16 cellular contexts compared by ENCODE assay signal in genomic region chr6:47492355-47492754, GRCh38. TPM values are rescaled to one million over a fixed set of nuclear protein-coding genes. Genes with fewer than 3 reads are reported as not detected.
DNase-seq lines count a peak whose midpoint lies in the region; ATAC-seq and TF ChIP-seq lines count a peak whose summit lies in the region.
"Had no signal": no experiment of that assay in that cellular context is flagged by ENCODE, and none has a peak within 500 bp of the region (broad histone marks: within the 10 kb centered on the region; RNA-seq: fewer than 3 reads in every experiment).

No MANE protein-coding gene starts in this region.

- no peak overlapping the region for H2BK120ac ChIP-seq in mesendoderm (ENCODE audit: low read depth, low read length)

- POLR2A ChIA-PET in HEK293 (lab: Yijun Ruan, JAX) = interaction anchor here (1.1 kb wide), 1 partner anchor 15 kb away, joined by 7 read pairs; the partner anchor contains the start of gene CD2AP

- no peak overlapping the region for H3K27ac ChIP-seq in HEK293 (ENCODE audit: extremely low read depth, low read depth, low read length)
- no peak overlapping the region for H3K27ac ChIP-seq in mesendoderm (ENCODE audit: low read depth, low read length)

- no peak overlapping the region for H3K4me3 Mint-ChIP-seq in Calu3 (ENCODE audit: low read depth, unreplicated experiment)

- H3K36me3 Mint-ChIP-seq in Calu3 (ENCODE audit: insufficient read depth, unreplicated experiment) = peaks cover 16% of the 10 kb centered on the region

- H3K4me1 Mint-ChIP-seq in Calu3 (ENCODE audit: low read depth, unreplicated experiment) = peaks cover 69% of the 10 kb centered on the region

- intact Hi-C loops in Calu3 (cut with micrococcal nuclease; ENCODE audit: unreplicated experiment) (loop anchor here (5.0 kb wide), 2 partner anchors 35 to 185 kb away; partner anchors contain the start of gene TNFRSF21), left colon (cut with DNase I, micrococcal nuclease) (no loop called here)

- CTCF ChIA-PET in Calu3 (lab: Charles Lee) (interaction anchor here (0.6 kb wide), 1 partner anchor 15 kb away, joined by 3 read pairs; the partner anchor contains the start of gene CD2AP), HEK293 (lab: Yijun Ruan, JAX) (interaction anchor here (0.6 to 1.2 kb wide), 4 partner anchors 9 to 125 kb away, joined by 3 to 4 read pairs (median 4); partner anchors contain the start of gene CD2AP)

- H3K9ac ChIP-seq in mesendoderm (ENCODE audit: low read length) = no peak overlapping the region

- H3K27me3 ChIP-seq in mesendoderm (ENCODE audit: insufficient read depth, low read length, poor library complexity) = no peaks in the 10 kb centered on the region

- no peak overlapping the region for H3K23ac ChIP-seq in mesendoderm (ENCODE audit: low read length)

- no peak overlapping the region for H3K4me2 ChIP-seq in mesendoderm (ENCODE audit: low read length)

- no peaks in the 10 kb centered on the region for H3K36me3 ChIP-seq in HEK293 (ENCODE audit: control insufficient read depth in 2 of 2, insufficient read depth in 1 of 2, low read length in 2 of 2)
- H3K36me3 ChIP-seq in mesendoderm (ENCODE audit: control insufficient read depth, insufficient read depth, low read length) = no peaks in the 10 kb centered on the region

- H2BK15ac ChIP-seq in mesendoderm (replicated peaks; ENCODE audit: low read depth) = no peak overlapping the region

- peaks cover 44% of the 10 kb centered on the region for H3K79me2 ChIP-seq in mesendoderm (ENCODE audit: control insufficient read depth, insufficient read depth, low read length)

- TF ChIP-seq POLR2A in GM18505 (IDR thresholded peaks at IDR 0.05; ENCODE audit: borderline replicate concordance, extremely low read depth, insufficient read depth, insufficient read length) = no peak

- no peak overlapping the region for H4K5ac ChIP-seq in mesendoderm (ENCODE audit: low read length)

- no peak for DNase-seq in Calu3
- DNase-seq in left colon = no peak
- DNase-seq in NCI-H2196 treated with DMSO at 0.1 percent for 48 hours (lab: John Stamatoyannopoulos, UW; ENCODE audit: unreplicated experiment) = no peak
- DNase-seq in mesendoderm = no peak
- DNase-seq: C1 segment of cervical spinal cord; Caco-2; CD4-positive, alpha-beta memory T cell; DMS 273 treated with DMSO at 0.1 percent for 48 hours; DMS79; EL; GDM1; H7; HCEC 1CT had no signal

- no peak overlapping the region for H3K4ac ChIP-seq in mesendoderm (ENCODE audit: low read depth, low read length)

- no peak overlapping the region for H4K8ac ChIP-seq in mesendoderm (ENCODE audit: low read depth, low read length)

- H3K27me3 Mint-ChIP-seq in Calu3 (ENCODE audit: unreplicated experiment) = no peaks in the 10 kb centered on the region
- H3K27me3 Mint-ChIP-seq: CD4-positive, alpha-beta memory T cell had no signal

- no peak overlapping the region for H3K18ac ChIP-seq in mesendoderm (ENCODE audit: low read length)

- H3K9me3 ChIP-seq in HEK293 (ENCODE audit: control insufficient read depth, insufficient read depth, low read depth, low read length) = no peaks in the 10 kb centered on the region

- peaks cover 16% of the 10 kb centered on the region; the same call in 1 of the 2 replicates for H3K4me1 ChIP-seq in HEK293 (ENCODE audit: control insufficient read depth, insufficient read depth, low read length)
- H3K4me1 ChIP-seq in mesendoderm (ENCODE audit: control insufficient read depth, low read depth, low read length) = no peaks in the 10 kb centered on the region

- H3K79me1 ChIP-seq in mesendoderm (ENCODE audit: low read length) = no peaks in the 10 kb centered on the region

- no peak overlapping the region for H2AK5ac ChIP-seq in mesendoderm (ENCODE audit: low read length)

- ATAC-seq in left colon (peak; percentile 33), GM18505 (IDR thresholded peaks at IDR 0.05; ENCODE audit: unreplicated experiment) (no peak)
- ATAC-seq: GM12878 had no signal

- TF ChIP-seq CTCF in Calu3 (IDR thresholded peaks at IDR 0.05; ENCODE audit: unreplicated experiment) (no peak), HEK293 (tag by site-specific recombination; IDR thresholded peaks at IDR 0.05) (no peak)

- no peak overlapping the region for H2BK5ac ChIP-seq in mesendoderm (ENCODE audit: low read length)

- no peak overlapping the region for H3K4me3 ChIP-seq in HEK293 (ENCODE audit: low read depth, low read length)
- no peak overlapping the region for H3K4me3 ChIP-seq in mesendoderm (ENCODE audit: low read length)
- H3K4me3 ChIP-seq: GM12878 had no signal

- no CpG with 5 or more reads among the region's 2 CpGs for WGBS in mesendoderm (ENCODE audit: extremely low coverage, insufficient coverage, low lambda C conversion rate)

- H3K9me3 Mint-ChIP-seq in Calu3 (ENCODE audit: low read depth, unreplicated experiment) = no peaks in the 10 kb centered on the region
- H3K9me3 Mint-ChIP-seq: CD4-positive, alpha-beta memory T cell had no signal

- H3K56ac ChIP-seq in mesendoderm (ENCODE audit: low read length) = no peak overlapping the region

- H3K27ac Mint-ChIP-seq in Calu3 (ENCODE audit: unreplicated experiment) = peak overlapping the region; percentile 60
- H3K27ac Mint-ChIP-seq: CD4-positive, alpha-beta memory T cell had no signal

- BruUV-seq in Calu3 (replicated peaks; lab: Mats Ljungman, UMichigan) = no TSS peak

TF ChIP-seq in HEK293, 187 proteins besides CTCF, POLR2A, EP300 and RAD21:
- TF ChIP-seq SCRT2 (tag by site-specific recombination; IDR thresholded peaks at IDR 0.05) = peak; percentile 53; the same call in 1 of the 2 replicates
- peak; percentile 61 for TF ChIP-seq SCRT1 (tag by site-specific recombination; IDR thresholded peaks at IDR 0.05; ENCODE audit: borderline replicate concordance)
- TF ChIP-seq BCL11A (tag by site-specific recombination; IDR thresholded peaks at IDR 0.05; ENCODE audit: low read depth) = no peak
- no peak for TF ChIP-seq ZSCAN18 (tag by site-specific recombination; IDR thresholded peaks at IDR 0.05)
- no peak for TF ChIP-seq ZBTB8A (tag by site-specific recombination; IDR thresholded peaks at IDR 0.05)

RNA-seq across cellular contexts. Expression of gene CD2AP, which starts 14.8 kb away (rescaled TPM):
- total RNA-seq in Calu3 (2022) (105 and 121 TPM in 2 replicates), left colon (100 to 1,000 TPM; 103 to 111 TPM)
- 41.9 TPM for polyA plus RNA-seq in mesendoderm (2013, experiment 1 of 2)
- polyA plus RNA-seq in mesendoderm (2013, experiment 2 of 2) = 42.8 TPM
